22 cellular contexts compared by ENCODE assay signal in genomic region chr5:129718766-129719165, GRCh38.
"Had no signal": no experiment of that assay in that cellular context is flagged by ENCODE, and none has a peak within 500 bp of the region (broad histone marks: within the 10 kb centered on the region; RNA-seq: fewer than 3 reads in every experiment).

No MANE protein-coding gene starts in this region.

- ATAC-seq: activated CD4-positive, CD25-positive, alpha-beta regulatory T cell treated with anti-CD3 and anti-CD28 coated beads, Interleukin-2, amount 50 U/mL, for 24 hours; activated CD8-positive, alpha-beta T cell treated with anti-CD3 and anti-CD28 coated beads for 36 hours had no signal

- H3K4me1 ChIP-seq: ascending aorta had no signal

- H3K4me3 ChIP-seq: ascending aorta, MG63, PC-9 had no signal

- H3K36me3 ChIP-seq: ascending aorta, MG63 had no signal

- DNase-seq: activated CD4-positive, alpha-beta T cell treated with anti-CD3 and anti-CD28 coated beads for 4 hours; activated CD8-positive, alpha-beta memory T cell treated with anti-CD3 and anti-CD28 coated beads, Interleukin-2, amount 50 U/mL, for 4 hours; activated CD8-positive, alpha-beta T cell treated with anti-CD3 and anti-CD28 coated beads for 36 hours; activated effector memory CD4-positive, alpha-beta T cell treated with Interleukin-2 at 50 U/mL for 16 hours; activated naive CD4-positive, alpha-beta T cell; activated T-cell treated with anti-CD3 and anti-CD28 coated beads, Interleukin-2, amount 50 U/mL, for 1 hour; amniotic stem cell; caudate nucleus; MG63; MV-4-11; NCI-H1092 treated with DMSO at 0.1 percent for 48 hours; NCI-H1417 treated with DMSO at 0.1 percent for 48 hours; NCI-H1694; NCI-H2029; NCI-H2107; NCI-H2171 treated with DMSO at 0.1 percent for 48 hours; NCI-H345; NCI-H524; PC-9; SHP77 treated with DMSO at 0.1 percent for 48 hours had no signal

- H3K9me3 ChIP-seq: ascending aorta, MG63 had no signal

- H3K27me3 ChIP-seq: ascending aorta, MG63 had no signal
